ENCODE assay signal across 8 cellular contexts in the genomic region with DNA sequence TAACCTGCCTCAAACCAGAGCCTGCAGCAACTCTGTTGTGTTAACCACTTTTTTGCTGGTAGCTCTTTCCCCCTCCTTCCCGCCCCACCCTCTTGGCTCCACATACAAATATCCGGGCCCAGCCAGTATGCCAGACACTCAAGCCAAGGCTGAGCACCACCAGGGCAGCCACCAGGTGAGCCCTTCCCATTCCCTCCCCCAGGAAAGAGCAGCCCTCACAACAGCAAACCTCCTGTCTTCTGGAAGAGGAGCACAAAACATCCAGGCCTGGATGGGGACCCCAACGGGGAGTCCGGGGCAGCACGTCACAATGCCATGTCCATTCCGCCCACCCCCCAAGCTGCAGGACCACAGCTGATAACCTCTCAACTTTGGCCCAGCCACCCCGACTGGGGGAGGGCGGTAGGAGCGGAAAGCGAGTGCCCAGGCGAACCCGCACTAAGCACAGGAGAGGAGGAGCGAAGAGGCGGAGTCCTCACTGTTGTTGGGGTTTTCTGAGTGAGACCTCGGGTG. TPM values are rescaled to one million over a fixed set of nuclear protein-coding genes. Genes with fewer than 3 reads are reported as not detected.
DNase-seq lines count a peak whose midpoint lies in the region; FAIRE-seq and TF ChIP-seq lines count a peak whose summit lies in the region.

No MANE protein-coding gene starts in this region.

- no peaks in the 10 kb centered on the region for H3K27me3 ChIP-seq in MG63
- H3K27me3 ChIP-seq in endocrine pancreas (ENCODE audit: control insufficient read depth, insufficient read depth, low read length): no peaks in the 10 kb centered on the region
- no peaks in the 10 kb centered on the region for H3K27me3 ChIP-seq in mucosa of stomach (ENCODE audit: control insufficient read depth, insufficient read depth, low read length)
- no peaks in the 10 kb centered on the region for H3K27me3 ChIP-seq in stomach

- H3K36me3 ChIP-seq in MG63 (peaks cover 31% of the 10 kb centered on the region), endocrine pancreas (ENCODE audit: control insufficient read depth, insufficient read depth, low read length) (no peaks in the 10 kb centered on the region), mucosa of stomach (ENCODE audit: control insufficient read depth, insufficient read depth, low read length) (peaks cover 11% of the 10 kb centered on the region), stomach (peaks cover 25 to 34% (median 26%) of the 10 kb centered on the region in 4 donors)

- H3K9ac ChIP-seq in endocrine pancreas (ENCODE audit: control insufficient read depth, insufficient read depth, low read length): peak overlapping the region; percentile 60
- H3K9ac ChIP-seq in mucosa of stomach (ENCODE audit: low read length): peak overlapping the region; percentile 78

- H3K4me1 ChIP-seq in endocrine pancreas (ENCODE audit: control insufficient read depth, insufficient read depth, low read length) (peaks cover 5% of the 10 kb centered on the region), mucosa of stomach (ENCODE audit: control insufficient read depth, insufficient read depth, low read length) (peaks cover 38% of the 10 kb centered on the region), stomach (peaks cover 36 to 67% (median 54%) of the 10 kb centered on the region in 4 donors)

- TF ChIP-seq CTCF in 22Rv1 (IDR thresholded peaks at IDR 0.05) (no peak), stomach (IDR thresholded peaks at IDR 0.05) (no peak)

- TF ChIP-seq EP300 in stomach (IDR thresholded peaks at IDR 0.05): no peak

- H3K9me3 ChIP-seq in MG63 (no peaks in the 10 kb centered on the region), endocrine pancreas (ENCODE audit: control insufficient read depth, low read length) (no peaks in the 10 kb centered on the region), mucosa of stomach (ENCODE audit: control insufficient read depth, low read length) (no peaks in the 10 kb centered on the region), stomach (no peaks in the 10 kb centered on the region)

- H3K4me3 ChIP-seq in MG63 (peak overlapping the region; percentile 79), endocrine pancreas (ENCODE audit: control insufficient read depth, insufficient read depth, low read length) (no peak overlapping the region), mucosa of stomach (ENCODE audit: low read length) (peak overlapping the region; percentile 80), stomach (peak overlapping the region; percentile 90 to 98 (median 92))

- TF ChIP-seq POLR2A in stomach (IDR thresholded peaks at IDR 0.05): no peak

- peak; percentile 71 for FAIRE-seq in GM18507 (lab: Jason Lieb, UNC)

- H3K27ac ChIP-seq in 22Rv1 (peak overlapping the region; percentile 79), stomach (peak overlapping the region; percentile 91 to 96 (median 94))

- DNase-seq in GM18507 (ENCODE audit: extremely low spot score, insufficient read length, low read depth): no peak
- peak; percentile 55 for DNase-seq in MG63
- peak; percentile 59 to 69 for DNase-seq in activated CD4-positive, alpha-beta T cell treated with anti-CD3 and anti-CD28 coated beads, Interleukin-2, amount 50 U/mL, for 48 hours
- peak; percentile 55 for DNase-seq in stomach
- DNase-seq in DMS153 treated with DMSO at 0.1 percent for 48 hours (lab: John Stamatoyannopoulos, UW; ENCODE audit: unreplicated experiment): no peak

- WGBS in stomach, 5 donors: 0 to 4% (median 1%) methylated on average over 8 to 15 of the region's 15 CpGs

- intact Hi-C loops in stomach (cut with DNase I; ENCODE audit: low total_unique reads): no loop called here

RNA-seq across cellular contexts. Expression of a gene that starts 0.8 kb away (rescaled TPM):
- 54.1 and 80.1 TPM in 2 replicates for total RNA-seq in MG63 (2014; rRNA removed; shearing (Covaris generic); ENCODE audit: low replicate concordance)
- total RNA-seq in stomach: 100 to 1,000 TPM in 1 of 5 donors, 10 to 100 TPM in 4; 16.5 to 117 (median 64.5) TPM
- 10 to 100 TPM; 28.6 to 44.3 (median 34.5) TPM for polyA plus RNA-seq in stomach

RNA-seq across cellular contexts. Expression of a gene that starts 0.9 kb away (rescaled TPM):
- total RNA-seq in MG63 (2014; rRNA removed; shearing (Covaris generic); ENCODE audit: low replicate concordance): not detected in 2 replicates
- not detected for total RNA-seq in stomach
- polyA plus RNA-seq in stomach: not detected

RNA-seq across cellular contexts. Expression of a gene that starts 8.2 kb away (rescaled TPM):
- 3.9 and 10.9 TPM in 2 replicates for total RNA-seq in MG63 (2014; rRNA removed; shearing (Covaris generic); ENCODE audit: low replicate concordance)
- total RNA-seq in stomach: 10 to 100 TPM in 4 of 5 donors, 1 to 10 TPM in 1; 9.4 to 91.5 (median 33.0) TPM
- polyA plus RNA-seq in stomach: 10 to 100 TPM; 12.1 to 46.6 (median 25.0) TPM

RNA-seq across cellular contexts. Expression of a gene that starts 36.2 kb away (rescaled TPM):
- total RNA-seq in MG63 (2014; rRNA removed; shearing (Covaris generic); ENCODE audit: low replicate concordance): not detected in 2 replicates
- total RNA-seq in stomach: not detected
- polyA plus RNA-seq in stomach: under 1 TPM in 2 of 3 donors, not detected in 1; 0.08 to 0.92 TPM

RNA-seq across cellular contexts. Expression of a gene that starts 54.0 kb away (rescaled TPM):
- 232 and 331 TPM in 2 replicates for total RNA-seq in MG63 (2014; rRNA removed; shearing (Covaris generic); ENCODE audit: low replicate concordance)
- total RNA-seq in stomach: 100 to 1,000 TPM in 1 of 5 donors, 10 to 100 TPM in 4; 13.4 to 140 (median 41.7) TPM
- polyA plus RNA-seq in stomach: 10 to 100 TPM; 45.9 to 53.8 (median 51.2) TPM

Comparison
In these comparisons a context has a peak if more than half of its experiments do, and no peak if none do; other contexts are left out.
1. DNase-seq: peak in MG63 (single experiment), activated CD4-positive, alpha-beta T cell treated with anti-CD3 and anti-CD28 coated beads, Interleukin-2, amount 50 U/mL, for 48 hours (2 of 2) and stomach (single experiment); none in GM18507 (single experiment) and DMS153 treated with DMSO at 0.1 percent for 48 hours (single experiment).